In genomic region chr5:13917061-13917460, GRCh38 we compare ENCODE assay signal across 28 cellular contexts. TPM values are rescaled to one million over a fixed set of nuclear protein-coding genes. Genes with fewer than 3 reads are reported as not detected.
"Had no signal": no experiment of that assay in that cellular context is flagged by ENCODE, and none has a peak within 500 bp of the region (broad histone marks: within the 10 kb centered on the region; RNA-seq: fewer than 3 reads in every experiment).

No MANE protein-coding gene starts in this region.

- FAIRE-seq: pancreas, small intestine, urothelium cell line had no signal

- H3K27ac Mint-ChIP-seq: naive thymus-derived CD8-positive, alpha-beta T cell; natural killer cell treated with Interleukin-12 subunit alpha and Interleukin-12 subunit beta and Interleukin-15 and Interleukin-18, amount 100 ng/mL, for 72 hours; nephron progenitor cell; stimulated activated effector memory CD8-positive, alpha-beta T cell treated with anti-CD3 and anti-CD28 coated beads, Interleukin-12 subunit alpha, Interleukin-12 subunit beta, amount 100 ng/mL, for 72 hours; stimulated activated naive B cell treated with anti-CD40 and anti-IgM and Interleukin-4, amounts not matched to agents 10 μg/mL and 1 μg/mL and 100 μg/mL, for 72 hours; stimulated activated naive CD8-positive, alpha-beta T cell treated with anti-CD3 and anti-CD28 coated beads, Interleukin-15, Interleukin-2, amounts not matched to agents 100 ng/mL and 50 ng/mL, for 24 hours had no signal

- DNase-seq: naive thymus-derived CD8-positive, alpha-beta T cell; nephron progenitor cell; nucleus accumbens; pancreas; right cardiac atrium; right lobe of liver; sigmoid colon; small intestine; stimulated activated CD4-positive, alpha-beta T cell treated with anti-CD3 and anti-CD28 coated beads, Interleukin-15, amount 100 ng/mL, for 24 hours; stimulated activated CD4-positive, alpha-beta T cell treated with anti-CD3 and anti-CD28 coated beads, Interleukin-2, amount 100 ng/mL, for 24 hours; stimulated activated CD4-positive, alpha-beta T cell treated with anti-CD3 and anti-CD28 coated beads, Interleukin-2, amount 100 ng/mL, for 48 hours; stimulated activated CD4-positive, alpha-beta T cell treated with anti-CD3 and anti-CD28 coated beads, Interleukin-4, amount 100 ng/mL, for 24 hours; stimulated activated naive B cell treated with anti-CD40 and anti-IgM and Interleukin-4, amounts not matched to agents 10 μg/mL and 1 μg/mL and 100 μg/mL, for 72 hours; stimulated activated naive CD4-positive, alpha-beta T cell treated with Interleukin-2 at 50 U/mL for 16 hours; stomach; thyroid gland; trophoblast cell; upper lobe of left lung had no signal

- H3K36me3 ChIP-seq: neutrophil, pancreas, prostate gland, right lobe of liver, sigmoid colon, thoracic aorta, thyroid gland, tibial nerve, vagina had no signal

- H3K27ac ChIP-seq: neutrophil, pancreas, prostate gland, right lobe of liver, sigmoid colon, stomach, thoracic aorta, thyroid gland, tibial nerve, upper lobe of left lung, vagina had no signal

- H3K36me3 Mint-ChIP-seq: naive thymus-derived CD8-positive, alpha-beta T cell; natural killer cell treated with Interleukin-12 subunit alpha and Interleukin-12 subunit beta and Interleukin-15 and Interleukin-18, amount 100 ng/mL, for 72 hours; stimulated activated effector memory CD8-positive, alpha-beta T cell treated with anti-CD3 and anti-CD28 coated beads, Interleukin-12 subunit alpha, Interleukin-12 subunit beta, amount 100 ng/mL, for 72 hours; stimulated activated naive B cell treated with anti-CD40 and anti-IgM and Interleukin-4, amounts not matched to agents 10 μg/mL and 1 μg/mL and 100 μg/mL, for 72 hours had no signal

- H3K27me3 ChIP-seq: neutrophil, pancreas, right lobe of liver, sigmoid colon, stomach, thyroid gland, tibial nerve, upper lobe of left lung, vagina had no signal

- H3K9me3 Mint-ChIP-seq: nephron progenitor cell; neural crest cell; stimulated activated naive B cell treated with anti-CD40 and anti-IgM and Interleukin-4, amounts not matched to agents 10 μg/mL and 1 μg/mL and 100 μg/mL, for 72 hours; stimulated activated naive CD8-positive, alpha-beta T cell treated with anti-CD3 and anti-CD28 coated beads, Interleukin-15, Interleukin-2, amounts not matched to agents 100 ng/mL and 50 ng/mL, for 24 hours had no signal

- H3K4me3 ChIP-seq: pancreas, prostate gland, right lobe of liver, sigmoid colon, stomach, thoracic aorta, thyroid gland, tibial nerve, upper lobe of left lung, vagina had no signal

- ATAC-seq: naive thymus-derived CD8-positive, alpha-beta T cell; natural killer cell treated with Interleukin-12 subunit alpha and Interleukin-12 subunit beta and Interleukin-15 and Interleukin-18, amount 100 ng/mL, for 72 hours; pancreas; right cardiac atrium; right lobe of liver; stimulated activated effector memory CD8-positive, alpha-beta T cell treated with anti-CD3 and anti-CD28 coated beads, Interleukin-12 subunit alpha, Interleukin-12 subunit beta, amount 100 ng/mL, for 72 hours; stimulated activated naive B cell treated with anti-CD40 and anti-IgM and Interleukin-4, amounts not matched to agents 10 μg/mL and 1 μg/mL and 100 μg/mL, for 72 hours had no signal

- H3K9me3 ChIP-seq: neutrophil, pancreas, prostate gland, right lobe of liver, sigmoid colon, stomach, thoracic aorta, thyroid gland, tibial nerve, upper lobe of left lung, vagina had no signal

- H3K4me1 ChIP-seq: pancreas, prostate gland, right lobe of liver, sigmoid colon, stomach, thyroid gland, tibial nerve, upper lobe of left lung, vagina had no signal

RNA-seq across cellular contexts. Expression of gene DNAH5, which starts 27.4 kb away (rescaled TPM):
- total RNA-seq: naive thymus-derived CD8-positive, alpha-beta T cell; natural killer cell treated with Interleukin-12 subunit alpha and Interleukin-12 subunit beta and Interleukin-15 and Interleukin-18, amount 100 ng/mL, for 72 hours had no signal
- polyA plus RNA-seq: naive thymus-derived CD8-positive, alpha-beta T cell had no signal
